In the genomic region with DNA sequence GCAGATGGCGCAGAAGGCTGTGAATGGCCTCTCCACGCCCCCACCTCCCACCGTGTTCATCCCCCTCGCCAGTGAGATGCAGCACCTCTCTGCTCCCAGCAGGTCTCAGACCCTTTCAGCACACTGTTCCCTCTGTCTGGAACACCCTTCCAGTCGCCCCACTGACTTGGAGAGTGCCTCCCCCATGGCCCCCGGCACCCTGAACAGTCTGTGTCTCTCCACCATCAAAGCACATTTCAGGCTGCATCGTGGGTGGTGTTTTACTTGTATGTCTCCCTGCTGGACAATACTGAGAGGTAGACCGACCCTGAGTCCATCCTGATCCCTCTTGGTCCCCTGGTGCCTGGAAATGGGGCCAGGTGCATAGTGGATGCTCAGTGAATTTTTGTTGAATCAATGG, we compare ENCODE assay signal across 15 cellular contexts. TPM values are rescaled to one million over a fixed set of nuclear protein-coding genes. Genes with fewer than 3 reads are reported as not detected.
A peak's percentile ranks its signal among the peaks of the same experiment; 100 is the strongest.
DNase-seq lines count a peak whose midpoint lies in the region; ATAC-seq and TF ChIP-seq lines count a peak whose summit lies in the region.
"Had no signal": no experiment of that assay in that cellular context is flagged by ENCODE, and none has a peak within 500 bp of the region (broad histone marks: within the 10 kb centered on the region; RNA-seq: fewer than 3 reads in every experiment).

No MANE protein-coding gene starts in this region.

- WGBS in esophagus muscularis mucosa: 89% methylated on average over 8 of the region's 8 CpGs

- H3K9ac ChIP-seq in neural progenitor cell: no peak overlapping the region

- TF ChIP-seq EP300 in esophagus muscularis mucosa (IDR thresholded peaks at IDR 0.05): no peak

- H3K27ac Mint-ChIP-seq in neural progenitor cell: peak overlapping the region; percentile 37
- H3K27ac Mint-ChIP-seq in type B pancreatic cell: no peak overlapping the region
- H3K27ac Mint-ChIP-seq in naive thymus-derived CD8-positive, alpha-beta T cell: no peak overlapping the region
- H3K27ac Mint-ChIP-seq: CD4-positive, alpha-beta memory T cell; HFFc6 had no signal

- intact Hi-C loops in esophagus muscularis mucosa (cut with DNase I): no loop called here

- H3K27me3 Mint-ChIP-seq in neural progenitor cell (ENCODE audit: insufficient read depth, low read depth) (peaks cover 7% of the 10 kb centered on the region), type B pancreatic cell (peaks cover 23% of the 10 kb centered on the region)
- H3K27me3 Mint-ChIP-seq in naive thymus-derived CD8-positive, alpha-beta T cell: peaks cover 9 to 32% (median 15%) of the 10 kb centered on the region in 5 donors

- H2AFZ ChIP-seq in neural progenitor cell (replicated peaks): no peak overlapping the region

- POLR2A ChIA-PET in naive thymus-derived CD8-positive, alpha-beta T cell (lab: Charles Lee): no interaction called here

- H3K4me3 ChIP-seq in esophagus muscularis mucosa (no peak overlapping the region), neural progenitor cell (no peak overlapping the region)
- H3K4me3 ChIP-seq: A549 had no signal

- TF ChIP-seq CTCF in esophagus muscularis mucosa (IDR thresholded peaks at IDR 0.05) (no peak), neural progenitor cell (IDR thresholded peaks at IDR 0.05) (no peak), type B pancreatic cell (conservative IDR thresholded peaks at IDR 0.05) (no peak)

- no peak overlapping the region for H3K27ac ChIP-seq in esophagus muscularis mucosa (replicated peaks in 1 of 4)
- no peak overlapping the region for H3K27ac ChIP-seq in neural progenitor cell
- H3K27ac ChIP-seq: A549, C4-2B had no signal

- H3K9me3 Mint-ChIP-seq in neural progenitor cell: peaks cover 2% of the 10 kb centered on the region
- peaks cover 3% of the 10 kb centered on the region for H3K9me3 Mint-ChIP-seq in type B pancreatic cell
- peaks cover 0 to 15% (median 6%) of the 10 kb centered on the region in 9 donors for H3K9me3 Mint-ChIP-seq in naive thymus-derived CD8-positive, alpha-beta T cell
- H3K9me3 Mint-ChIP-seq: HFFc6 had no signal

- H3K4me1 Mint-ChIP-seq in neural progenitor cell (peaks cover 3% of the 10 kb centered on the region), type B pancreatic cell (ENCODE audit: unreplicated experiment) (no peaks in the 10 kb centered on the region)
- H3K4me1 Mint-ChIP-seq in naive thymus-derived CD8-positive, alpha-beta T cell: no peaks in the 10 kb centered on the region
- H3K4me1 Mint-ChIP-seq: CD4-positive, alpha-beta memory T cell had no signal

- H3K4me3 Mint-ChIP-seq in neural progenitor cell (no peak overlapping the region), type B pancreatic cell (no peak overlapping the region)
- no peak overlapping the region for H3K4me3 Mint-ChIP-seq in naive thymus-derived CD8-positive, alpha-beta T cell
- H3K4me3 Mint-ChIP-seq: CD4-positive, alpha-beta memory T cell; HFFc6 had no signal

- H3K4me1 ChIP-seq in esophagus muscularis mucosa (no peaks in the 10 kb centered on the region), neural progenitor cell (peaks cover 7% of the 10 kb centered on the region)
- H3K4me1 ChIP-seq: A549, BE2C had no signal

- no peaks in the 10 kb centered on the region for H4K20me1 ChIP-seq in neural progenitor cell (ENCODE audit: low read depth)

- H3K36me3 Mint-ChIP-seq in neural progenitor cell (no peaks in the 10 kb centered on the region), type B pancreatic cell (no peaks in the 10 kb centered on the region)
- peaks cover 0 to 16% (median 3%) of the 10 kb centered on the region in 3 donors for H3K36me3 Mint-ChIP-seq in naive thymus-derived CD8-positive, alpha-beta T cell
- H3K36me3 Mint-ChIP-seq: CD4-positive, alpha-beta memory T cell had no signal

- H3F3A ChIP-seq in neural progenitor cell (ENCODE audit: low read depth): no peaks in the 10 kb centered on the region

- TF ChIP-seq POLR2A in esophagus muscularis mucosa (IDR thresholded peaks at IDR 0.05; ENCODE audit: low read depth): no peak

- H3K36me3 ChIP-seq in esophagus muscularis mucosa: no peaks in the 10 kb centered on the region
- H3K36me3 ChIP-seq in neural progenitor cell: no peaks in the 10 kb centered on the region
- H3K36me3 ChIP-seq: BE2C had no signal

- H3K27me3 ChIP-seq in esophagus muscularis mucosa (no peaks in the 10 kb centered on the region), neural progenitor cell (no peaks in the 10 kb centered on the region)
- H3K27me3 ChIP-seq: BE2C had no signal

- ATAC-seq in HG02973 (IDR thresholded peaks at IDR 0.05; ENCODE audit: unreplicated experiment): no peak
- ATAC-seq in naive thymus-derived CD8-positive, alpha-beta T cell: no peak
- ATAC-seq: A549 had no signal

- peak; percentile 11 for DNase-seq in activated CD8-positive, alpha-beta memory T cell treated with anti-CD3 and anti-CD28 coated beads for 24 hours
- DNase-seq in activated CD8-positive, alpha-beta memory T cell treated with anti-CD3 and anti-CD28 coated beads, Interleukin-2, amount 50 U/mL, for 48 hours: no peak
- DNase-seq in esophagus muscularis mucosa (ENCODE audit: extremely low spot score) (peak; percentile 50), neural progenitor cell (ENCODE audit: low spot score) (no peak), type B pancreatic cell (ENCODE audit: extremely low spot score, unreplicated experiment) (no peak)
- no peak for DNase-seq in naive thymus-derived CD8-positive, alpha-beta T cell
- DNase-seq: BE2C; CD4-positive, alpha-beta memory T cell; DMS79; HCEC 1CT; HFFc6 had no signal

- H3K4me2 ChIP-seq in neural progenitor cell: no peak overlapping the region
- H3K4me2 ChIP-seq: A549 had no signal

- H3K9me3 ChIP-seq in esophagus muscularis mucosa (no peaks in the 10 kb centered on the region), neural progenitor cell (ENCODE audit: low read depth) (no peaks in the 10 kb centered on the region)
- H3K9me3 ChIP-seq: A549, BE2C had no signal

- no peaks in the 10 kb centered on the region for H3K79me2 ChIP-seq in neural progenitor cell (ENCODE audit: low read depth)

RNA-seq across cellular contexts. Expression of gene CACNA2D4, which starts 34.9 kb away (rescaled TPM):
- total RNA-seq in esophagus muscularis mucosa (1 to 10 TPM in 3 of 4 donors, under 1 TPM in 1; 0.84 to 3.8 (median 3.4) TPM), neural progenitor cell (ENCODE audit: low replicate concordance) (3.0 and 8.5 TPM in 2 replicates), type B pancreatic cell (ENCODE audit: low replicate concordance) (0.87 and 1.1 TPM in 2 replicates)
- total RNA-seq in naive thymus-derived CD8-positive, alpha-beta T cell: 10 to 100 TPM; 10.1 to 11.5 TPM
- polyA plus RNA-seq in naive thymus-derived CD8-positive, alpha-beta T cell: 1 to 10 TPM; 2.1 to 5.0 (median 3.1) TPM
- total RNA-seq: G401 had no signal
- polyA plus RNA-seq: A549 had no signal

Comparison
In these comparisons a context has a peak if more than half of its experiments do, and no peak if none do; other contexts are left out.
1. DNase-seq: peak in activated CD8-positive, alpha-beta memory T cell treated with anti-CD3 and anti-CD28 coated beads for 24 hours (single experiment) and esophagus muscularis mucosa (single experiment); none in activated CD8-positive, alpha-beta memory T cell treated with anti-CD3 and anti-CD28 coated beads, Interleukin-2, amount 50 U/mL, for 48 hours (single experiment), neural progenitor cell (single experiment), type B pancreatic cell (single experiment) and naive thymus-derived CD8-positive, alpha-beta T cell (0 of 10).